In the genomic region with DNA sequence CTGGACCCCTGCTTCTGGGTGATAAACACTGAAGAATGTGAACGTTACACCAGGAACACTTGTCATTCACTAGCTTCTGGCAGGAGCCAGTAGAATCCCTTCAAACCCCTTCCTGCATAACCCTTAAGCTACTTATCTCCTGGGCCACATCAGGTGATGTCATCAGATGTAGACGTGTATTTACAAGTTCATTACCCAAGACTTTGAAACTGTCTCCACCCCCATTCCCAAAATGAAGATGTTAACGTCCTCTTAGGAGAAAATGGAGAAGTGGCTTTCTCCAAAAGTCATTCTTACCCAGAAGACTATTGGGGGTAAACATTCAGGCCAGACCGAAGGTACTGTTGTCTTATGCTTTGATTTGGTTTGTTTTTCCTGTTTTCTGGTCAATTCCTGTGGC, we compare ENCODE assay signal across 22 cellular contexts.
DNase-seq lines count a peak whose midpoint lies in the region; ATAC-seq lines count a peak whose summit lies in the region.
"Had no signal": no experiment of that assay in that cellular context is flagged by ENCODE, and none has a peak within 500 bp of the region (broad histone marks: within the 10 kb centered on the region; RNA-seq: fewer than 3 reads in every experiment).

No MANE protein-coding gene starts in this region.

- DNase-seq in HUDEP-2 (lab: John Stamatoyannopoulos, UW; ENCODE audit: unreplicated experiment in 76 of 76) (peak in 65 of 76 experiments; percentile 41 to 98 (median 85)), NOMO-1 treated with DMSO at 0.1 percent for 48 hours (lab: John Stamatoyannopoulos, UW; ENCODE audit: unreplicated experiment) (peak; percentile 65), amniotic epithelial cell (ENCODE audit: low read depth) (peak; percentile 19), myocyte (ENCODE audit: low read depth) (peak; percentile 49), HPDE6-E6E7 (ENCODE audit: extremely low spot score) (no peak)
- no peak for DNase-seq in activated CD8-positive, alpha-beta memory T cell treated with anti-CD3 and anti-CD28 coated beads, Interleukin-2, amount 10 ng/mL, durations not matched to agents 7 days and 5 days
- DNase-seq: activated B cell treated with CpG ODN at 0.5 μM for 24 hours; activated CD4-positive, alpha-beta memory T cell treated with anti-CD3 and anti-CD28 coated beads, Interleukin-2, amount 10 ng/mL, durations not matched to agents 7 days and 5 days; amniotic stem cell; caudate nucleus; CD8-positive, alpha-beta memory T cell; dorsolateral prefrontal cortex; GM23248; naive B cell; NCI-H1105; NCI-H524 treated with DMSO at 0.1 percent for 48 hours; PC-9; sigmoid colon; stimulated activated naive B cell treated with anti-CD40 and anti-IgM and Interleukin-4, amounts not matched to agents 10 μg/mL and 1 μg/mL and 100 μg/mL, for 72 hours; T-helper 17 cell had no signal

- no peak overlapping the region for H3K27ac Mint-ChIP-seq in activated CD8-positive, alpha-beta memory T cell treated with anti-CD3 and anti-CD28 coated beads, Interleukin-2, amount 10 ng/mL, durations not matched to agents 7 days and 5 days
- H3K27ac Mint-ChIP-seq: activated B cell treated with CpG ODN at 0.5 μM for 24 hours; activated CD4-positive, alpha-beta memory T cell treated with anti-CD3 and anti-CD28 coated beads, Interleukin-2, amount 10 ng/mL, durations not matched to agents 7 days and 5 days; naive B cell; stimulated activated naive B cell treated with anti-CD40 and anti-IgM and Interleukin-4, amounts not matched to agents 10 μg/mL and 1 μg/mL and 100 μg/mL, for 72 hours; T-helper 17 cell had no signal

- CTCF ChIA-PET in activated CD8-positive, alpha-beta memory T cell treated with anti-CD3 and anti-CD28 coated beads, Interleukin-2, amount 10 ng/mL, durations not matched to agents 7 days and 5 days (lab: Charles Lee), result no interaction called here

- H3K4me1 Mint-ChIP-seq in activated CD8-positive, alpha-beta memory T cell treated with anti-CD3 and anti-CD28 coated beads, Interleukin-2, amount 10 ng/mL, durations not matched to agents 7 days and 5 days, result no peaks in the 10 kb centered on the region
- H3K4me1 Mint-ChIP-seq: activated B cell treated with CpG ODN at 0.5 μM for 24 hours; activated CD4-positive, alpha-beta memory T cell treated with anti-CD3 and anti-CD28 coated beads, Interleukin-2, amount 10 ng/mL, durations not matched to agents 7 days and 5 days; CD8-positive, alpha-beta memory T cell had no signal

- H3K9me3 Mint-ChIP-seq in activated CD8-positive, alpha-beta memory T cell treated with anti-CD3 and anti-CD28 coated beads, Interleukin-2, amount 10 ng/mL, durations not matched to agents 7 days and 5 days (ENCODE audit: low read depth), result peaks cover 2% of the 10 kb centered on the region
- H3K9me3 Mint-ChIP-seq: activated CD4-positive, alpha-beta memory T cell treated with anti-CD3 and anti-CD28 coated beads, Interleukin-2, amount 10 ng/mL, durations not matched to agents 7 days and 5 days had no signal

- H3K36me3 Mint-ChIP-seq in activated CD8-positive, alpha-beta memory T cell treated with anti-CD3 and anti-CD28 coated beads, Interleukin-2, amount 10 ng/mL, durations not matched to agents 7 days and 5 days, result no peaks in the 10 kb centered on the region
- H3K36me3 Mint-ChIP-seq: CD8-positive, alpha-beta memory T cell; naive B cell; stimulated activated naive B cell treated with anti-CD40 and anti-IgM and Interleukin-4, amounts not matched to agents 10 μg/mL and 1 μg/mL and 100 μg/mL, for 72 hours had no signal

- no peak overlapping the region for H3K4me3 Mint-ChIP-seq in activated CD8-positive, alpha-beta memory T cell treated with anti-CD3 and anti-CD28 coated beads, Interleukin-2, amount 10 ng/mL, durations not matched to agents 7 days and 5 days
- H3K4me3 Mint-ChIP-seq: activated B cell treated with CpG ODN at 0.5 μM for 24 hours; activated CD4-positive, alpha-beta memory T cell treated with anti-CD3 and anti-CD28 coated beads, Interleukin-2, amount 10 ng/mL, durations not matched to agents 7 days and 5 days; CD8-positive, alpha-beta memory T cell; stimulated activated naive B cell treated with anti-CD40 and anti-IgM and Interleukin-4, amounts not matched to agents 10 μg/mL and 1 μg/mL and 100 μg/mL, for 72 hours; T-helper 17 cell had no signal

- H3K27me3 Mint-ChIP-seq in activated CD8-positive, alpha-beta memory T cell treated with anti-CD3 and anti-CD28 coated beads, Interleukin-2, amount 10 ng/mL, durations not matched to agents 7 days and 5 days, result peaks cover 24% of the 10 kb centered on the region
- H3K27me3 Mint-ChIP-seq: activated B cell treated with CpG ODN at 0.5 μM for 24 hours; naive B cell; stimulated activated naive B cell treated with anti-CD40 and anti-IgM and Interleukin-4, amounts not matched to agents 10 μg/mL and 1 μg/mL and 100 μg/mL, for 72 hours had no signal

- ATAC-seq in activated CD8-positive, alpha-beta memory T cell treated with anti-CD3 and anti-CD28 coated beads, Interleukin-2, amount 10 ng/mL, durations not matched to agents 7 days and 5 days, result no peak
- no peak for ATAC-seq in HG03571 (IDR thresholded peaks at IDR 0.05; ENCODE audit: unreplicated experiment)
- ATAC-seq: GM12878; stimulated activated naive B cell treated with anti-CD40 and anti-IgM and Interleukin-4, amounts not matched to agents 10 μg/mL and 1 μg/mL and 100 μg/mL, for 72 hours; T-helper 17 cell had no signal

Comparison
In these comparisons a context has a peak if more than half of its experiments do, and no peak if none do; other contexts are left out.
1. DNase-seq: peak in HUDEP-2 (65 of 76), NOMO-1 treated with DMSO at 0.1 percent for 48 hours (single experiment), amniotic epithelial cell (single experiment) and myocyte (single experiment); none in activated CD8-positive, alpha-beta memory T cell treated with anti-CD3 and anti-CD28 coated beads, Interleukin-2, amount 10 ng/mL, durations not matched to agents 7 days and 5 days (single experiment) and HPDE6-E6E7 (single experiment).